In genomic region chr4:85250852-85251251, GRCh38 we compare ENCODE assay signal across 27 cellular contexts.
"Had no signal": no experiment of that assay in that cellular context is flagged by ENCODE, and none has a peak within 500 bp of the region (broad histone marks: within the 10 kb centered on the region; RNA-seq: fewer than 3 reads in every experiment).

No MANE protein-coding gene starts in this region.

- FAIRE-seq: pancreas had no signal

- H3K9me3 ChIP-seq: neutrophil, pancreas, testis, upper lobe of right lung, uterus had no signal

- H3K36me3 ChIP-seq: neutrophil, pancreas, prostate gland, spleen, suprapubic skin, tibial artery, transverse colon, upper lobe of right lung, uterus had no signal

- H3K4me3 ChIP-seq: pancreas, prostate gland, skin epidermis, smooth muscle cell, spleen, suprapubic skin, testis, tibial artery, transverse colon, upper lobe of right lung, uterus had no signal

- ATAC-seq: naive thymus-derived CD4-positive, alpha-beta T cell; natural killer cell; pancreas; right cardiac atrium; sciatic nerve; stimulated activated memory B cell treated with anti-CD40 and anti-IgM and Interleukin-4, amounts not matched to agents 10 μg/mL and 1 μg/mL and 100 μg/mL, for 72 hours; stimulated activated naive CD8-positive, alpha-beta T cell treated with anti-CD3 and anti-CD28 coated beads, Interleukin-15, amount 100 ng/mL, for 72 hours; stimulated activated naive CD8-positive, alpha-beta T cell treated with anti-CD3 and anti-CD28 coated beads, Interleukin-15, Interleukin-2, amounts not matched to agents 100 U/mL and 50 U/mL, for 24 hours; upper lobe of right lung had no signal

- H3K4me2 ChIP-seq: smooth muscle cell had no signal

- DNase-seq: naive thymus-derived CD4-positive, alpha-beta T cell; natural killer cell; nucleus accumbens; pancreas; right cardiac atrium; spleen; stimulated activated CD4-positive, alpha-beta T cell treated with anti-CD3 and anti-CD28 coated beads, Interleukin-12 subunit alpha, Interleukin-12 subunit beta, amount 100 ng/mL, for 4 hours; stimulated activated CD4-positive, alpha-beta T cell treated with anti-CD3 and anti-CD28 coated beads, Interleukin-1b, Interleukin-23, amount 100 ng/mL, for 48 hours; stimulated activated CD4-positive, alpha-beta T cell treated with anti-CD3 and anti-CD28 coated beads, Interleukin-4, amount 100 ng/mL, for 1 hour; stimulated activated CD4-positive, alpha-beta T cell treated with anti-CD3 and anti-CD28 coated beads, Interleukin-4, amount 100 ng/mL, for 4 hours; stimulated activated CD8-positive, alpha-beta memory T cell treated with anti-CD3 and anti-CD28 coated beads, Interleukin-4, amount 100 ng/mL, for 48 hours; stimulated activated naive CD4-positive, alpha-beta T cell; stimulated activated naive CD8-positive, alpha-beta T cell treated with anti-CD3 and anti-CD28 coated beads, Interleukin-15, amount 100 ng/mL, for 72 hours; stimulated activated naive CD8-positive, alpha-beta T cell treated with anti-CD3 and anti-CD28 coated beads, Interleukin-15, Interleukin-2, amounts not matched to agents 100 U/mL and 50 U/mL, for 24 hours; substantia nigra; testis; tibial artery; transverse colon; upper lobe of right lung; uterus had no signal

- H3K4me1 ChIP-seq: pancreas, prostate gland, spleen, suprapubic skin, testis, tibial artery, transverse colon, upper lobe of right lung, uterus had no signal

- H3K27ac ChIP-seq: neutrophil, pancreas, prostate gland, skin epidermis, spleen, suprapubic skin, testis, tibial artery, transverse colon, upper lobe of right lung, uterus had no signal

- H3K27me3 ChIP-seq: neutrophil, pancreas, spleen, suprapubic skin, testis, tibial artery, transverse colon, upper lobe of right lung, uterus had no signal
